In the genomic region with DNA sequence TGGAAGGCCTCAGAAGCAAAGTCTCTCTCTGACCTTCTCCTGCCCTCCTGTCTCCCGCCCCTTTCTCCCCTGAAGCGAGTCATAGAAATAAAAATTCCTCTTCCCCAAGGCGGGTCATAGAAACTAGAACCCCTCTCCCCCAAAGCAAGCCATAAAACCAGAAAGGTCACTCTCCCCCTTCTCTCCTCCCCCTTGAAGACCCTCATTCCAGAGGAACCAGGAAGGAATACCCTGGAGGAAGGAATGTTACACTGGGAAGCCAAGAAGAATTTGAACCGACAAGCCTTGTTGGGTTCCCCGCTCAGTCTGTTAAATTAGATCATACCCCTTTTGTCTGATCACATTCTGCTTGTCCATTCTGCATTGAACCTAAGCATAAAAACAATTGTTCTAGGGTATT, we compare ENCODE assay signal across 32 cellular contexts. TPM values are rescaled to one million over a fixed set of nuclear protein-coding genes. Genes with fewer than 3 reads are reported as not detected.
DNase-seq lines count a peak whose midpoint lies in the region; ATAC-seq and TF ChIP-seq lines count a peak whose summit lies in the region.
"Had no signal": no experiment of that assay in that cellular context is flagged by ENCODE, and none has a peak within 500 bp of the region (broad histone marks: within the 10 kb centered on the region; RNA-seq: fewer than 3 reads in every experiment).

No MANE protein-coding gene starts in this region.

- no peak overlapping the region for H4K12ac ChIP-seq in trophoblast cell (ENCODE audit: low read depth, low read length)

- no peak overlapping the region for H3K14ac ChIP-seq in trophoblast cell (ENCODE audit: low read length)

- H3K9me3 Mint-ChIP-seq in T-helper 2 cell treated with Interferon-gamma antibody and Interleukin-4, amounts not matched to agents 5 μg/mL and 100 μg/mL, for 36 hours: no peaks in the 10 kb centered on the region
- peaks cover 0 to 26% (median 6%) of the 10 kb centered on the region in 7 donors for H3K9me3 Mint-ChIP-seq in CD14-positive monocyte
- H3K9me3 Mint-ChIP-seq: activated T-cell treated with anti-CD3 and anti-CD28 coated beads, Interleukin-2, amount 50 U/mL, for 4 hours; CD8-positive, alpha-beta T cell; IgD-negative memory B cell; T-helper 1 cell treated with Interleukin-12 subunit alpha and Interleukin-12 subunit beta and Interleukin-4 antibody, amounts not matched to agents 30 μg/mL and 1 μg/mL, for 36 hours had no signal

- peak overlapping the region; percentile 39 for H3K4me2 ChIP-seq in trophoblast cell (ENCODE audit: low read length)

- peaks cover 54% of the 10 kb centered on the region for H3K27me3 Mint-ChIP-seq in T-helper 2 cell treated with Interferon-gamma antibody and Interleukin-4, amounts not matched to agents 5 μg/mL and 100 μg/mL, for 36 hours (ENCODE audit: low read depth)
- H3K27me3 Mint-ChIP-seq in CD14-positive monocyte (ENCODE audit: low read depth in 3 of 3): peaks cover 69 to 85% (median 73%) of the 10 kb centered on the region in 3 donors

- no peak overlapping the region for H4K8ac ChIP-seq in trophoblast cell (ENCODE audit: low read depth, low read length)

- H2AFZ ChIP-seq in trophoblast cell (ENCODE audit: insufficient read depth, low read length, poor library complexity): no peak overlapping the region

- no peak overlapping the region for H3K9ac ChIP-seq in trophoblast cell (ENCODE audit: low read length)

- intact Hi-C loops in Panc1 (cut with micrococcal nuclease; ENCODE audit: unreplicated experiment) (no loop called here), CD14-positive monocyte (cut with micrococcal nuclease) (no loop called here)

- H3K4me1 ChIP-seq in Panc1 (ENCODE audit: control insufficient read depth, insufficient read depth, low read length) (peaks cover 8% of the 10 kb centered on the region), trophoblast cell (ENCODE audit: control insufficient read depth in 1 of 2, insufficient read depth in 2 of 2, low read length in 2 of 2) (peaks cover 3 to 8% of the 10 kb centered on the region in 2 experiments)
- H3K4me1 ChIP-seq: psoas muscle had no signal

- in situ Hi-C loops in Panc1 (cut with HindIII; ENCODE audit: low pct_unique_long_range_greater_than_20kb, low sequenced_read_pairs): no loop called here

- no peaks in the 10 kb centered on the region for H3K27me3 ChIP-seq in AG04450 (ENCODE audit: control insufficient read depth, insufficient read depth, low read length)
- no peaks in the 10 kb centered on the region for H3K27me3 ChIP-seq in Panc1 (ENCODE audit: control insufficient read depth, insufficient read depth, low read length)
- no peaks in the 10 kb centered on the region for H3K27me3 ChIP-seq in trophoblast cell (ENCODE audit: insufficient read depth, low read length)

- H3K23ac ChIP-seq in trophoblast cell (ENCODE audit: low read length): no peak overlapping the region

- H3K36me3 ChIP-seq in Panc1 (ENCODE audit: control insufficient read depth, insufficient read depth, low read length) (no peaks in the 10 kb centered on the region; the same call in 1 of the 2 replicates), trophoblast cell (ENCODE audit: control insufficient read depth in 1 of 2, insufficient read depth in 2 of 2, low read length in 2 of 2) (no peaks in the 10 kb centered on the region)
- H3K36me3 ChIP-seq: esophagus muscularis mucosa, suprapubic skin had no signal

- no peaks in the 10 kb centered on the region for H3K36me3 Mint-ChIP-seq in T-helper 2 cell treated with Interferon-gamma antibody and Interleukin-4, amounts not matched to agents 5 μg/mL and 100 μg/mL, for 36 hours (ENCODE audit: low read depth)
- H3K36me3 Mint-ChIP-seq in CD14-positive monocyte: peaks cover 0 to 5% of the 10 kb centered on the region in 2 donors
- H3K36me3 Mint-ChIP-seq: CD8-positive, alpha-beta T cell; IgD-negative memory B cell had no signal

- CTCF ChIA-PET in AG04450 (lab: Charles Lee): no interaction called here
- CTCF ChIA-PET in Panc1 (lab: Charles Lee): no interaction called here

- H2BK120ac ChIP-seq in trophoblast cell (ENCODE audit: insufficient read depth, low read length, poor library complexity): no peak overlapping the region

- DNase-seq in AG04450 (ENCODE audit: low read depth, low spot score): no peak
- no peak for DNase-seq in Panc1 (ENCODE audit: low read depth, low spot score)
- peak; percentile 28 for DNase-seq in iPS DF 19.7 (ENCODE audit: low read depth, low spot score)
- no peak for DNase-seq in trophoblast cell
- no peak for DNase-seq in activated naive CD4-positive, alpha-beta T cell treated with anti-CD3 and anti-CD28 coated beads, Interleukin-2, amount 50 U/mL, for 16 hours
- no peak for DNase-seq in T-helper 2 cell treated with Interferon-gamma antibody and Interleukin-4, amounts not matched to agents 5 μg/mL and 100 μg/mL, for 36 hours (ENCODE audit: low spot score)
- no peak for DNase-seq in CD14-positive monocyte (ENCODE audit: low spot score)
- no peak for DNase-seq in HK-2 (ENCODE audit: unreplicated experiment)
- DNase-seq: activated gamma-delta T cell treated with Interleukin-2 at 50 U/mL for 16 hours; activated T-cell treated with anti-CD3 and anti-CD28 coated beads, Interleukin-2, amount 50 U/mL, for 4 hours; AML-193; CD8-positive, alpha-beta T cell; central memory CD4-positive, alpha-beta T cell; foreskin melanocyte; left cardiac atrium; mammary epithelial cell; MV-4-11; NCI-H1436; NCI-H2081 treated with DMSO at 0.1 percent for 48 hours; NCI-H2227 treated with DMSO at 0.1 percent for 48 hours; NCI-H526; psoas muscle; stimulated activated naive CD4-positive, alpha-beta T cell treated with Interleukin-2 at 50 U/mL for 16 hours had no signal

- TF ChIP-seq CTCF in AG04450 (IDR thresholded peaks at IDR 0.05; ENCODE audit: low read depth, low read length): peak; percentile 35
- no peak for TF ChIP-seq CTCF in Panc1 (IDR thresholded peaks at IDR 0.05)
- no peak for TF ChIP-seq CTCF in CD14-positive monocyte (IDR thresholded peaks at IDR 0.05)

- no peak overlapping the region for H3K4ac ChIP-seq in trophoblast cell (ENCODE audit: low read depth, low read length)

- H2BK12ac ChIP-seq in trophoblast cell (ENCODE audit: low read length): no peak overlapping the region

- H3K4me1 Mint-ChIP-seq in T-helper 2 cell treated with Interferon-gamma antibody and Interleukin-4, amounts not matched to agents 5 μg/mL and 100 μg/mL, for 36 hours (ENCODE audit: low read depth): peaks cover 9% of the 10 kb centered on the region
- H3K4me1 Mint-ChIP-seq in CD14-positive monocyte: peaks cover 11% of the 10 kb centered on the region

- H3K27ac ChIP-seq in AG04450 (ENCODE audit: low read depth, low read length) (no peak overlapping the region), Panc1 (ENCODE audit: low read length) (peak overlapping the region; percentile 17; the same call in 1 of the 2 replicates), trophoblast cell (ENCODE audit: low read depth, low read length) (no peak overlapping the region)
- H3K27ac ChIP-seq: esophagus muscularis mucosa, psoas muscle, suprapubic skin had no signal

- no peak overlapping the region for H2BK5ac ChIP-seq in trophoblast cell (ENCODE audit: low read depth, low read length, poor library complexity)

- BruUV-seq in Panc1 (replicated peaks; lab: Mats Ljungman, UMichigan): no TSS peak

- no peak overlapping the region for H4K91ac ChIP-seq in trophoblast cell (ENCODE audit: low read depth, low read length)

- no peak overlapping the region for H3K27ac Mint-ChIP-seq in T-helper 2 cell treated with Interferon-gamma antibody and Interleukin-4, amounts not matched to agents 5 μg/mL and 100 μg/mL, for 36 hours
- no peak overlapping the region for H3K27ac Mint-ChIP-seq in CD14-positive monocyte
- H3K27ac Mint-ChIP-seq: CD8-positive, alpha-beta T cell; T-helper 1 cell treated with Interleukin-12 subunit alpha and Interleukin-12 subunit beta and Interleukin-4 antibody, amounts not matched to agents 30 μg/mL and 1 μg/mL, for 36 hours had no signal

- no peak overlapping the region for H3K18ac ChIP-seq in trophoblast cell (ENCODE audit: low read length)

- H2AK5ac ChIP-seq in trophoblast cell (ENCODE audit: low read length): no peak overlapping the region

- H3K9me3 ChIP-seq in AG04450 (ENCODE audit: control insufficient read depth, insufficient read depth, low read length) (no peaks in the 10 kb centered on the region), Panc1 (ENCODE audit: control insufficient read depth, insufficient read depth, low read depth, low read length) (no peaks in the 10 kb centered on the region), trophoblast cell (ENCODE audit: insufficient read depth, low read depth, low read length) (no peaks in the 10 kb centered on the region)
- H3K9me3 ChIP-seq: esophagus muscularis mucosa, psoas muscle, suprapubic skin had no signal

- POLR2A ChIA-PET in AG04450 (lab: Yijun Ruan, JAX) (no interaction called here), Panc1 (lab: Charles Lee) (no interaction called here)

- no peak for ATAC-seq in Panc1
- ATAC-seq: activated T-cell treated with anti-CD3 and anti-CD28 coated beads, Interleukin-2, amount 50 U/mL, for 4 hours; CD8-positive, alpha-beta T cell; left cardiac atrium; psoas muscle had no signal

- H3K4me3 ChIP-seq in AG04450 (ENCODE audit: low read depth, low read length): no peak overlapping the region
- no peak overlapping the region for H3K4me3 ChIP-seq in Panc1 (ENCODE audit: low read depth in 2 of 2, low read length in 2 of 2)
- H3K4me3 ChIP-seq in trophoblast cell (ENCODE audit: low read depth, low read length): no peak overlapping the region
- H3K4me3 ChIP-seq: esophagus muscularis mucosa, psoas muscle, suprapubic skin had no signal

- peaks cover 14% of the 10 kb centered on the region for H3K79me2 ChIP-seq in trophoblast cell (ENCODE audit: control insufficient read depth, insufficient read depth, low read length, poor library complexity)

- H3K79me1 ChIP-seq in trophoblast cell (ENCODE audit: low read length): peaks cover 15% of the 10 kb centered on the region

- H3K4me3 Mint-ChIP-seq in T-helper 2 cell treated with Interferon-gamma antibody and Interleukin-4, amounts not matched to agents 5 μg/mL and 100 μg/mL, for 36 hours: no peak overlapping the region
- peak overlapping the region in 1 of 2 donors; percentile 75 for H3K4me3 Mint-ChIP-seq in CD14-positive monocyte
- H3K4me3 Mint-ChIP-seq: activated T-cell treated with anti-CD3 and anti-CD28 coated beads, Interleukin-2, amount 50 U/mL, for 4 hours; CD8-positive, alpha-beta T cell; T-helper 1 cell treated with Interleukin-12 subunit alpha and Interleukin-12 subunit beta and Interleukin-4 antibody, amounts not matched to agents 30 μg/mL and 1 μg/mL, for 36 hours had no signal

- WGBS in trophoblast cell (ENCODE audit: extremely low coverage, insufficient coverage, insufficient read length): no CpG with 5 or more reads among the region's 5 CpGs

RNA-seq across cellular contexts. Expression of a gene that starts 2.7 kb away (rescaled TPM):
- 20.6 and 22.1 TPM in 2 replicates for polyA plus RNA-seq in AG04450 (2011; rRNA removed)
- polyA minus RNA-seq in AG04450 (2011; rRNA and poly(A)+ RNA removed): 37.4 and 43.5 TPM in 2 replicates
- 89.4 TPM for total RNA-seq in Panc1 (2021; ENCODE audit: unreplicated experiment)
- 33.6 TPM for polyA plus RNA-seq in Panc1 (2012; ENCODE audit: insufficient read length)
- 17.0 and 18.0 TPM in 2 replicates for polyA plus RNA-seq in trophoblast cell (2013)
- not detected for polyA plus RNA-seq in CD14-positive monocyte
- total RNA-seq: CD8-positive, alpha-beta T cell; HT-29 had no signal

RNA-seq across cellular contexts. Expression of a gene that starts 14.9 kb away (rescaled TPM):
- polyA plus RNA-seq in AG04450 (2011; rRNA removed): not detected in 2 replicates
- polyA minus RNA-seq in AG04450 (2011; rRNA and poly(A)+ RNA removed): not detected in 2 replicates
- total RNA-seq in Panc1 (2021; ENCODE audit: unreplicated experiment): not detected
- polyA plus RNA-seq in Panc1 (2012; ENCODE audit: insufficient read length): not detected
- not detected in 2 replicates for polyA plus RNA-seq in trophoblast cell (2013)
- polyA plus RNA-seq in CD14-positive monocyte: not detected
- total RNA-seq: A172; activated T-cell treated with anti-CD3 and anti-CD28 coated beads, Interleukin-2, amount 50 U/mL, for 4 hours; astrocyte; CD8-positive, alpha-beta T cell; Daoy; dermis microvascular lymphatic vessel endothelial cell; HT-29; mammary epithelial cell; suprapubic skin had no signal
- polyA plus RNA-seq: IgD-negative memory B cell, mammary epithelial cell had no signal

Comparison
In these comparisons a context has a peak if more than half of its experiments do, and no peak if none do; other contexts are left out.
1. RNA of a gene that starts 2.7 kb away (polyA plus RNA-seq): 20.6 to 22.1 TPM in AG04450; not detected in CD14-positive monocyte; every median in the first group is over 10 times any median in the second.